ENCODE assay signal across 25 cellular contexts in the genomic region with DNA sequence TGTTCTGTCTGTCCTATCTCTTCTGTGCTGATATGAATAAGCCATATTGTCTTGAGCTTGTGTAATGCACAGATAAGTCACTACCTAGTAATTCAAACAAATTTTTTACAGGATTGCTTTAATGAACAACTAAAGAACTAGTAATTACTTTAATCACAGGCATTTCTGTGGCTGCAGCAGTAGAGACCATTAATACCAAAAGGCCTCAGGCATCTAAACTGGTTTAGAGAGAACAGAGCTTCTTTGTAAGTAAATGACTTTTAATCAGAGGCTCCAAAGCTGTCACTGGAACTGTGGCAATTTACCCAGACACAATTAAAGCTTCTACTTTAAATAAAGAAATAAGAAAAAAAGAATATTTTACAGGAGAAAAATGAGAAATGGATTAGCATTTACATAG.
DNase-seq lines count a peak whose midpoint lies in the region; ATAC-seq and TF ChIP-seq lines count a peak whose summit lies in the region.
"Had no signal": no experiment of that assay in that cellular context is flagged by ENCODE, and none has a peak within 500 bp of the region (broad histone marks: within the 10 kb centered on the region; RNA-seq: fewer than 3 reads in every experiment).

No MANE protein-coding gene starts in this region.

- H4K20me1 ChIP-seq in Karpas-422 (ENCODE audit: insufficient read depth, low read depth, low read length): no peaks in the 10 kb centered on the region

- no peaks in the 10 kb centered on the region for H3K79me2 ChIP-seq in Karpas-422 (ENCODE audit: low read length)

- no peaks in the 10 kb centered on the region for H3K4me1 ChIP-seq in Karpas-422 (ENCODE audit: low read length)
- H3K4me1 ChIP-seq: foreskin keratinocyte, neural progenitor cell, Peyer's patch, SJCRH30 had no signal

- H3K9me3 ChIP-seq in Karpas-422 (ENCODE audit: low read length): no peaks in the 10 kb centered on the region
- H3K9me3 ChIP-seq: Peyer's patch, SJCRH30 had no signal

- H3K27me3 ChIP-seq in Karpas-422 (ENCODE audit: low read length): peaks cover 4% of the 10 kb centered on the region; the same call in 1 of the 2 replicates
- H3K27me3 ChIP-seq: foreskin keratinocyte, neural progenitor cell, Peyer's patch, SJCRH30 had no signal

- no peak for TF ChIP-seq CTCF in retinal pigment epithelial cell (conservative IDR thresholded peaks at IDR 0.05; ENCODE audit: low read depth, low read length)

- ATAC-seq in HG02623 (IDR thresholded peaks at IDR 0.05; ENCODE audit: unreplicated experiment): no peak
- ATAC-seq: activated CD8-positive, alpha-beta T cell treated with anti-CD3 and anti-CD28 coated beads for 36 hours; esophagus mucosa; foreskin keratinocyte had no signal

- H2AFZ ChIP-seq in Karpas-422 (ENCODE audit: low read length): no peak overlapping the region
- H2AFZ ChIP-seq: neural progenitor cell had no signal

- no peak overlapping the region for H3K27ac ChIP-seq in Karpas-422 (ENCODE audit: low read length)
- H3K27ac ChIP-seq: foreskin keratinocyte, neural progenitor cell, Peyer's patch, SJCRH30 had no signal

- DNase-seq in NCI-H1417 (lab: John Stamatoyannopoulos, UW): peak in 2 of 3 experiments; percentile 27 to 70
- no peak for DNase-seq in NCI-H1417 treated with DMSO at 0.1 percent for 48 hours (lab: John Stamatoyannopoulos, UW)
- peak; percentile 91 for DNase-seq in NCI-H69 (lab: John Stamatoyannopoulos, UW)
- DNase-seq in inferior parietal cortex (ENCODE audit: extremely low spot score): peak; percentile 12
- DNase-seq in retinal pigment epithelial cell (ENCODE audit: low read depth): peak; percentile 43
- DNase-seq in central memory CD4-positive, alpha-beta T cell: no peak
- no peak for DNase-seq in Karpas-422
- DNase-seq: activated CD4-positive, alpha-beta T cell treated with anti-CD3 and anti-CD28 coated beads for 1 hour; activated CD8-positive, alpha-beta T cell treated with anti-CD3 and anti-CD28 coated beads for 36 hours; activated effector memory CD4-positive, alpha-beta T cell treated with Interleukin-2 at 50 U/mL for 16 hours; activated naive CD8-positive, alpha-beta T cell treated with anti-CD3 and anti-CD28 coated beads, Interleukin-2, amount 10 ng/mL, durations not matched to agents 7 days and 5 days; activated T-cell treated with anti-CD3 and anti-CD28 coated beads for 4 hours; CD8-positive, alpha-beta memory T cell; DMS53; effector CD4-positive, alpha-beta T cell; hypothalamus; NCI-H2029; NCI-H446 treated with DMSO at 0.1 percent for 48 hours; Peyer's patch; T-helper 1 cell had no signal

- H3K4me2 ChIP-seq in Karpas-422 (ENCODE audit: low read depth, low read length, poor library complexity, severe bottlenecking): no peak overlapping the region
- H3K4me2 ChIP-seq: neural progenitor cell had no signal

- H3K9ac ChIP-seq in Karpas-422 (ENCODE audit: low read length): no peak overlapping the region
- H3K9ac ChIP-seq: neural progenitor cell had no signal

- H3K36me3 ChIP-seq in Karpas-422 (ENCODE audit: insufficient read depth, low read length): no peaks in the 10 kb centered on the region
- H3K36me3 ChIP-seq: neural progenitor cell, Peyer's patch, SJCRH30 had no signal

- H3K9me2 ChIP-seq in Karpas-422 (replicated peaks; ENCODE audit: insufficient read depth, low read length): no peaks in the 10 kb centered on the region

- H3K4me3 ChIP-seq in retinal pigment epithelial cell (ENCODE audit: low read length): no peak overlapping the region
- no peak overlapping the region for H3K4me3 ChIP-seq in Karpas-422 (ENCODE audit: low read length)
- H3K4me3 ChIP-seq: neural progenitor cell, Peyer's patch, SJCRH30 had no signal

Comparison
In these comparisons a context has a peak if more than half of its experiments do, and no peak if none do; other contexts are left out.
1. DNase-seq: peak in NCI-H1417 (2 of 3), NCI-H69 (single experiment), inferior parietal cortex (single experiment) and retinal pigment epithelial cell (single experiment); none in NCI-H1417 treated with DMSO at 0.1 percent for 48 hours (single experiment), central memory CD4-positive, alpha-beta T cell (single experiment) and Karpas-422 (single experiment).